In the genomic region with DNA sequence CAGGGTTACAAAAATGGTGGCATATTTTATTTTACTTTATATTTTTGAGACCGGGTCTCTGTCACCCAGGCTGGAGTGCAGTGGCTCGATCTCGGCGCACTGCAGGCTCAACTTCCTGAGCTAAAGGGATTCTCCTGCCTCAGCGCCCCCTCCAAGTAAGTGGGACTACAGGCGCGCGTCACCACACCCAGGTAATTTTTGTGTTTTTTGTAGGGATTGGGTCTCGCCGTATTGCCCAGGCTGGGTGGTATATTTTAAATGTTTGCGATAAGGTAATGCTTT, we compare ENCODE assay signal across 1 cellular context.
TF ChIP-seq lines count a peak whose summit lies in the region.

No MANE protein-coding gene starts in this region.

TF ChIP-seq in HepG2, 621 proteins besides CTCF, POLR2A, EP300 and RAD21:
- 0 out of 2 replicates have a peak, but pooled peaks have one; percentile 3 for TF ChIP-seq SRY (CRISPR knock-in tag; IDR thresholded peaks at IDR 0.05)
- TF ChIP-seq KLF13 (CRISPR knock-in tag; IDR thresholded peaks at IDR 0.05), result no peak
